8 cellular contexts compared by ENCODE assay signal in genomic region chr7:37448057-37448636, GRCh38. TPM values are rescaled to one million over a fixed set of nuclear protein-coding genes. Genes with fewer than 3 reads are reported as not detected.
DNase-seq lines count a peak whose midpoint lies in the region; ATAC-seq lines count a peak whose summit lies in the region.

No MANE protein-coding gene starts in this region.

- H3K27me3 ChIP-seq in right cardiac atrium (ENCODE audit: control insufficient read depth, insufficient read depth), result no peaks in the 10 kb centered on the region

- ATAC-seq in GM19452 (IDR thresholded peaks at IDR 0.05; ENCODE audit: unreplicated experiment), result peak; percentile 25
- peak; percentile 58 to 67 for ATAC-seq in right cardiac atrium

- DNase-seq in AG20443 (ENCODE audit: low spot score), result peak; percentile 13
- DNase-seq in right cardiac atrium, result peak in 1 of 3 donors; percentile 28
- no peak for DNase-seq in skeletal muscle cell (ENCODE audit: low read depth)
- DNase-seq in NCI-H146 treated with DMSO at 0.1 percent for 48 hours (lab: John Stamatoyannopoulos, UW; ENCODE audit: unreplicated experiment), result no peak
- DNase-seq in HPDE6-E6E7 (ENCODE audit: extremely low spot score), result no peak

- peaks cover 2% of the 10 kb centered on the region for H3K4me1 ChIP-seq in right cardiac atrium (ENCODE audit: control insufficient read depth, insufficient read depth, low read length)

- H3K27me3 Mint-ChIP-seq in IgD-negative memory B cell, result peaks cover 1% of the 10 kb centered on the region
- H3K27me3 Mint-ChIP-seq in activated naive CD8-positive, alpha-beta T cell, result no peaks in the 10 kb centered on the region

- 1% methylated on average over 62 of the region's 62 CpGs for WGBS in right cardiac atrium

- H3K4me1 Mint-ChIP-seq in IgD-negative memory B cell, result peaks cover 28 to 30% (median 29%) of the 10 kb centered on the region in 3 donors
- peaks cover 51% of the 10 kb centered on the region for H3K4me1 Mint-ChIP-seq in activated naive CD8-positive, alpha-beta T cell (ENCODE audit: low read depth)

- peaks cover 7% of the 10 kb centered on the region for H3K36me3 Mint-ChIP-seq in IgD-negative memory B cell
- H3K36me3 Mint-ChIP-seq in activated naive CD8-positive, alpha-beta T cell, result peaks cover 4% of the 10 kb centered on the region

- H3K4me3 Mint-ChIP-seq in IgD-negative memory B cell, result peak overlapping the region; percentile 90 to 100 (median 98)
- peak overlapping the region; percentile 98 for H3K4me3 Mint-ChIP-seq in activated naive CD8-positive, alpha-beta T cell

- peak overlapping the region; percentile 98 to 100 (median 99) for H3K27ac Mint-ChIP-seq in IgD-negative memory B cell
- peak overlapping the region; percentile 96 for H3K27ac Mint-ChIP-seq in activated naive CD8-positive, alpha-beta T cell

- H3K9me3 ChIP-seq in right cardiac atrium (ENCODE audit: control insufficient read depth, low read length), result no peaks in the 10 kb centered on the region

- intact Hi-C loops in right cardiac atrium (cut with DNase I), result loop anchor here in 2 of 4 donors (5.0 to 10.0 kb wide), 3 partner anchors 36 to 161 kb away; no protein-coding TSS in a partner anchor

- H3K9me3 Mint-ChIP-seq in IgD-negative memory B cell, result peaks cover 0 to 4% (median 0%) of the 10 kb centered on the region in 3 donors
- H3K9me3 Mint-ChIP-seq in activated naive CD8-positive, alpha-beta T cell (ENCODE audit: low read depth), result no peaks in the 10 kb centered on the region

- peak overlapping the region; percentile 77 for H3K27ac ChIP-seq in right cardiac atrium (ENCODE audit: low read length)

- H3K4me3 ChIP-seq in right cardiac atrium (ENCODE audit: low read length), result peak overlapping the region; percentile 76
- peak overlapping the region; percentile 44 for H3K4me3 ChIP-seq in skeletal muscle cell (ENCODE audit: low read depth, low read length)

RNA-seq across cellular contexts. Expression of gene ELMO1, which starts 0.5 kb away (rescaled TPM):
- 86.5 TPM for polyA plus RNA-seq in IgD-negative memory B cell
- 10 to 100 TPM; 17.9 to 20.8 (median 18.9) TPM for total RNA-seq in right cardiac atrium
- polyA plus RNA-seq in right cardiac atrium, result 11.8 TPM
